Comparison of ENCODE assay signal across 8 cellular contexts in genomic region chr6:28923318-28924102, GRCh38. TPM values are rescaled to one million over a fixed set of nuclear protein-coding genes. Genes with fewer than 3 reads are reported as not detected.
A peak's percentile ranks its signal among the peaks of the same experiment; 100 is the strongest.
DNase-seq lines count a peak whose midpoint lies in the region; ATAC-seq and TF ChIP-seq lines count a peak whose summit lies in the region.

TSS of gene TRIM27 (minus strand) at chr6:28923985. CDS start at chr6:28923632, 353 bp downstream.

- H3K4me3 ChIP-seq in GM12864 (ENCODE audit: low read depth, low read length) (peak within 1 kb of the TSS; percentile 79), heart left ventricle (peak within 1 kb of the TSS; percentile 85 to 100 (median 90)), upper lobe of right lung (peak within 1 kb of the TSS; percentile 99)

- intact Hi-C loops in heart left ventricle (cut with DNase I), result loop anchor here in 7 of 10 donors (1.0 to 10.0 kb wide), 7 partner anchors 17 to 62 kb away; no protein-coding TSS in a partner anchor
- intact Hi-C loops in posterior cingulate gyrus (cut with DNase I), result no loop called here
- intact Hi-C loops in upper lobe of right lung (cut with DNase I), result no loop called here

- peaks cover 0 to 46% (median 19%) of the 10 kb centered on the region in 12 donors for H3K4me1 ChIP-seq in heart left ventricle
- peaks cover 24% of the 10 kb centered on the region for H3K4me1 ChIP-seq in upper lobe of right lung

- ATAC-seq in heart left ventricle, result peak; percentile 94 to 98 (median 98)
- ATAC-seq in upper lobe of right lung, result peak; percentile 96

- TF ChIP-seq CTCF in GM12864 (IDR thresholded peaks at IDR 0.05; ENCODE audit: low read depth, low read length, missing control alignments) (no peak), heart left ventricle (IDR thresholded peaks at IDR 0.05) (peak in 2 of 12 donors; percentile 14 to 20), upper lobe of right lung (IDR thresholded peaks at IDR 0.05) (no peak)

- POLR2A ChIA-PET in HEK293T (lab: Yijun Ruan, JAX), result interaction anchor here (0.6 to 4.6 kb wide), 27 partner anchors 9 to 1058 kb away, joined by 3 to 57 read pairs (median 7); no protein-coding TSS in a partner anchor

- peak in 1 of 2 donors; percentile 91 for TF ChIP-seq POLR2A in heart left ventricle (IDR thresholded peaks at IDR 0.05)

- H3K9me3 ChIP-seq in heart left ventricle (no peaks in the 10 kb centered on the region), upper lobe of right lung (no peaks in the 10 kb centered on the region)

- CTCF ChIA-PET in HEK293T (lab: Yijun Ruan, JAX), result interaction anchor here (0.6 to 1.2 kb wide), 5 partner anchors 9 to 213 kb away, joined by 3 to 4 read pairs (median 3); no protein-coding TSS in a partner anchor

- H3K27ac ChIP-seq in adipose tissue (ENCODE audit: low read depth, low read length), result peak within 1 kb of the TSS; percentile 87
- H3K27ac ChIP-seq in heart left ventricle, result peak within 1 kb of the TSS; percentile 67 to 98 (median 96)
- peak within 1 kb of the TSS; percentile 98 for H3K27ac ChIP-seq in upper lobe of right lung

- H3K36me3 ChIP-seq in heart left ventricle, result peaks cover 0 to 39% (median 34%) of the 10 kb centered on the region in 9 donors
- peaks cover 37% of the 10 kb centered on the region for H3K36me3 ChIP-seq in upper lobe of right lung

- DNase-seq in GM12864 (ENCODE audit: low read depth), result peak; percentile 48
- peak; percentile 86 for DNase-seq in HEK293T (ENCODE audit: extremely low spot score)
- peak; percentile 85 for DNase-seq in MV-4-11 (lab: John Stamatoyannopoulos, UW)
- peak; percentile 84 for DNase-seq in SW480 (ENCODE audit: low spot score)
- peak; percentile 93 to 96 (median 95) for DNase-seq in heart left ventricle
- DNase-seq in posterior cingulate gyrus, result peak; percentile 79 to 98 (median 86)
- DNase-seq in upper lobe of right lung, result peak; percentile 96

- 0 to 1% (median 1%) methylated on average over 86 to 89 of the region's 89 CpGs for WGBS in adipose tissue, 3 donors
- 0% methylated on average over 47 to 89 of the region's 89 CpGs for WGBS in heart left ventricle, 4 donors

- H3K27me3 ChIP-seq in heart left ventricle, result no peaks in the 10 kb centered on the region
- no peaks in the 10 kb centered on the region for H3K27me3 ChIP-seq in upper lobe of right lung

TF ChIP-seq in HEK293T, 16 proteins besides CTCF, POLR2A, EP300 and RAD21:
- TF ChIP-seq PKNOX1 (IDR thresholded peaks at IDR 0.05) (no peak), HDGF (IDR thresholded peaks at IDR 0.05; ENCODE audit: borderline replicate concordance) (no peak), CTBP1 (IDR thresholded peaks at IDR 0.05; ENCODE audit: borderline replicate concordance) (no peak), ZNF384 (IDR thresholded peaks at IDR 0.05) (no peak), ELF4 (IDR thresholded peaks at IDR 0.05) (peak; percentile 40; the same call in 1 of the 2 replicates), L3MBTL2 (conservative IDR thresholded peaks at IDR 0.05) (peak; percentile 22)

RNA-seq across cellular contexts. Expression of gene TRIM27, which starts in this region (rescaled TPM):
- polyA plus RNA-seq in adipose tissue (10 to 100 TPM; 25.9 to 33.3 (median 26.2) TPM), heart left ventricle (10 to 100 TPM; 15.1 to 33.5 TPM)
- total RNA-seq in heart left ventricle (10 to 100 TPM; 14.7 to 37.7 (median 19.8) TPM), upper lobe of right lung (49.9 TPM)

Comparison
In these comparisons a context has a peak if more than half of its experiments do, and no peak if none do; other contexts are left out.
1. Peak in every context shown above with its lines: DNase-seq, ATAC-seq, H3K4me3 ChIP-seq and H3K27ac ChIP-seq.
2. intact Hi-C loops: an anchor here in heart left ventricle (1.0 to 10.0 kb wide); none called in posterior cingulate gyrus and upper lobe of right lung.